4 cellular contexts compared by ENCODE assay signal in genomic region chr4:25613613-25614012, GRCh38. TPM values are rescaled to one million over a fixed set of nuclear protein-coding genes. Genes with fewer than 3 reads are reported as not detected.
"Had no signal": no experiment of that assay in that cellular context is flagged by ENCODE, and none has a peak within 500 bp of the region (broad histone marks: within the 10 kb centered on the region; RNA-seq: fewer than 3 reads in every experiment).

No MANE protein-coding gene starts in this region.

RNA-seq across cellular contexts. Expression of gene SLC34A2, which starts 42.0 kb away (rescaled TPM):
- total RNA-seq: LHCN-M2, M059J, MCF 10A, NCI-H460 had no signal
